Comparison of ENCODE assay signal across 6 cellular contexts in genomic region chr6:22690446-22690845, GRCh38.
"Had no signal": no experiment of that assay in that cellular context is flagged by ENCODE, and none has a peak within 500 bp of the region (broad histone marks: within the 10 kb centered on the region; RNA-seq: fewer than 3 reads in every experiment).

No MANE protein-coding gene starts in this region.

- H3K4me1 Mint-ChIP-seq: GM23338, H9 had no signal

- H3K4me3 Mint-ChIP-seq: GM23338, H9 had no signal

- DNase-seq: H9, HCEC 1CT, IMR-90, KG1 had no signal

- ATAC-seq: GM23338, K562 had no signal

- H3K27ac Mint-ChIP-seq: GM23338 had no signal

- H3K9me3 Mint-ChIP-seq: GM23338 had no signal
